In the genomic region with DNA sequence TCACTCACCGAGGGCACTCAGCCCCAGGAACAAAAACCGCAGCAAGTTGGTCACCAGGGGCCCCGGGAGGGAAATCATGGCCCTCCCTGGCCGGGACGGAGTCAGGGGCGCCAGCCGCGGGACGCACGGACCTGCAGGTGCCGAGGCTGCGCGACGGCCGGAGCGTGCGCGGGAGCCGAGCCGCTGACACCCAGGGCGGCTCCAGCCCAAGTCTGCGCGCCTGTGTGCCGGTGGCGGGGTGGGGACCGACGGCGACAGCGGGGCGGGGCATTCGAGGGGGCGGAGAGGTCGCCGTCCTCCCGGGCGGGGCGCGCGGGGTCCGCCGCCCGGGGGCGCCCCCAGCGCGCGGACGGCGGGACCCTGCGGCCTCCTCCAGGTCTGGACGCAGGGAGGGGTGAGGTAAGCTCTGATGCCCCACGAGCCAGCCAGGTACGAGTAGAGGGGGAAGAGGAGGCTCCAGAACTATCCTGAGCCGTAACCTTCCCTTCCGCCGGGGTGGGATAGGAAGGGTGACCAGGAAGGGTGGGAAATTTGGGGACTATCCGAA, we compare ENCODE assay signal across 7 cellular contexts. TPM values are rescaled to one million over a fixed set of nuclear protein-coding genes. Genes with fewer than 3 reads are reported as not detected.
DNase-seq lines count a peak whose midpoint lies in the region; ATAC-seq and TF ChIP-seq lines count a peak whose summit lies in the region.

A gene with protein sequence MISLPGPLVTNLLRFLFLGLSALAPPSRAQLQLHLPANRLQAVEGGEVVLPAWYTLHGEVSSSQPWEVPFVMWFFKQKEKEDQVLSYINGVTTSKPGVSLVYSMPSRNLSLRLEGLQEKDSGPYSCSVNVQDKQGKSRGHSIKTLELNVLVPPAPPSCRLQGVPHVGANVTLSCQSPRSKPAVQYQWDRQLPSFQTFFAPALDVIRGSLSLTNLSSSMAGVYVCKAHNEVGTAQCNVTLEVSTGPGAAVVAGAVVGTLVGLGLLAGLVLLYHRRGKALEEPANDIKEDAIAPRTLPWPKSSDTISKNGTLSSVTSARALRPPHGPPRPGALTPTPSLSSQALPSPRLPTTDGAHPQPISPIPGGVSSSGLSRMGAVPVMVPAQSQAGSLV (minus strand): TSS at position 214 of the 547 bp plus-strand sequence. CDS start 136 bp downstream, at position 78.

- peak; percentile 73 for TF ChIP-seq POLR2A in GM18526 (IDR thresholded peaks at IDR 0.05; ENCODE audit: extremely low read depth, insufficient read length)

- H3K4me3 ChIP-seq in NT2/D1 (ENCODE audit: insufficient read length, low read depth) (peak within 1 kb of the TSS; percentile 57), heart right ventricle (peak within 1 kb of the TSS; percentile 61 to 94 (median 78))

- H3K27me3 ChIP-seq in NT2/D1 (ENCODE audit: insufficient read depth, insufficient read length) (peaks cover 37% of the 10 kb centered on the region), heart right ventricle (peaks cover 0 to 62% (median 48%) of the 10 kb centered on the region in 7 donors)

- H3K9me3 ChIP-seq in NT2/D1 (ENCODE audit: insufficient read depth, low read length) (no peaks in the 10 kb centered on the region; the same call in 1 of the 2 replicates), heart right ventricle (no peaks in the 10 kb centered on the region)

- H3K4me1 ChIP-seq in NT2/D1 (ENCODE audit: insufficient read depth, insufficient read length) (peaks cover 3% of the 10 kb centered on the region), heart right ventricle (peaks cover 8 to 55% (median 47%) of the 10 kb centered on the region in 9 donors)

- DNase-seq in NT2/D1 (ENCODE audit: low read depth, low spot score) (no peak), heart right ventricle (peak; percentile 67 to 74), sciatic nerve (ENCODE audit: low spot score) (no peak), NCI-H187 (lab: John Stamatoyannopoulos, UW) (no peak)
- DNase-seq in activated naive CD4-positive, alpha-beta T cell treated with Interleukin-2 at 50 U/mL for 16 hours: peak; percentile 72

- TF ChIP-seq CTCF in heart right ventricle (IDR thresholded peaks at IDR 0.05): no peak

- ATAC-seq in HG02763 (IDR thresholded peaks at IDR 0.05; ENCODE audit: unreplicated experiment): peak; percentile 61
- peak; percentile 20 to 61 (median 41) for ATAC-seq in heart right ventricle
- ATAC-seq in sciatic nerve: no peak

- H3K36me3 ChIP-seq in NT2/D1 (ENCODE audit: insufficient read depth, insufficient read length, low read length) (peaks cover 18% of the 10 kb centered on the region), heart right ventricle (peaks cover 0 to 34% (median 6%) of the 10 kb centered on the region in 9 donors)

- peak within 1 kb of the TSS; percentile 76 for H3K9ac ChIP-seq in NT2/D1 (ENCODE audit: insufficient read length, low read depth)

- WGBS in heart right ventricle, 2 donors: 0 to 1% methylated on average over 55 to 56 of the region's 56 CpGs

- intact Hi-C loops in heart right ventricle (cut with DNase I) (loop anchor here in 9 of 10 donors (2.0 to 10.0 kb wide), 9 partner anchors 35 to 93 kb away; a partner anchor contains a TSS), sciatic nerve (cut with DNase I) (loop anchor here (10.0 kb wide), 1 partner anchor 97 kb away; no protein-coding TSS in a partner anchor)

- H3K27ac ChIP-seq in heart right ventricle: peak within 1 kb of the TSS; percentile 86 to 99 (median 98)

RNA-seq across cellular contexts. Expression of the gene that starts here (rescaled TPM):
- 10 to 100 TPM; 25.3 to 66.4 (median 44.8) TPM for total RNA-seq in heart right ventricle
- 10 to 100 TPM; 47.2 to 88.1 TPM for polyA plus RNA-seq in heart right ventricle
- total RNA-seq in sciatic nerve: 61.0 TPM

Comparison
In these comparisons a context has a peak if more than half of its experiments do, and no peak if none do; other contexts are left out.
1. DNase-seq: peak in activated naive CD4-positive, alpha-beta T cell treated with Interleukin-2 at 50 U/mL for 16 hours (single experiment) and heart right ventricle (2 of 2); none in NT2/D1 (single experiment), sciatic nerve (single experiment) and NCI-H187 (0 of 2).